28 cellular contexts compared by ENCODE assay signal in genomic region chr1:198357937-198358336, GRCh38.
"Had no signal": no experiment of that assay in that cellular context is flagged by ENCODE, and none has a peak within 500 bp of the region (broad histone marks: within the 10 kb centered on the region; RNA-seq: fewer than 3 reads in every experiment).

No MANE protein-coding gene starts in this region.

- H3K27me3 ChIP-seq: ascending aorta had no signal

- H3K27me3 Mint-ChIP-seq: activated naive CD8-positive, alpha-beta T cell treated with anti-CD3 and anti-CD28 coated beads, Interleukin-2, amount 50 U/mL, for 24 hours; brain; T-cell had no signal

- H3K36me3 ChIP-seq: ascending aorta had no signal

- H3K9me3 ChIP-seq: ascending aorta had no signal

- ATAC-seq: activated naive CD8-positive, alpha-beta T cell treated with anti-CD3 and anti-CD28 coated beads, Interleukin-2, amount 50 U/mL, for 24 hours; Panc1; Right ventricle myocardium inferior; T-cell had no signal

- H3K9me3 Mint-ChIP-seq: activated B cell treated with CpG ODN at 0.5 μM for 24 hours; activated naive CD4-positive, alpha-beta T cell treated with anti-CD3 and anti-CD28 coated beads, Interleukin-2, amount 50 U/mL, for 72 hours; activated naive CD8-positive, alpha-beta T cell treated with anti-CD3 and anti-CD28 coated beads, Interleukin-2, amount 50 U/mL, for 24 hours; activated T-helper 1 cell treated with anti-CD3 and anti-CD28 coated beads, Interleukin-12 subunit alpha, Interleukin-12 subunit beta, Interleukin-2, Interleukin-4 antibody, amounts not matched to agents 30 ng/mL and 10 ng/mL and 1 ng/mL, durations not matched to agents 14 hours and 24 hours and 36 hours; brain; central memory CD8-positive, alpha-beta T cell; T-cell had no signal

- H3K36me3 Mint-ChIP-seq: activated naive CD4-positive, alpha-beta T cell treated with anti-CD3 and anti-CD28 coated beads, Interleukin-2, amount 50 U/mL, for 72 hours; brain; T-cell had no signal

- H3K4me3 Mint-ChIP-seq: activated B cell treated with CpG ODN at 0.5 μM for 24 hours; activated naive CD8-positive, alpha-beta T cell treated with anti-CD3 and anti-CD28 coated beads, Interleukin-2, amount 50 U/mL, for 24 hours; activated T-helper 1 cell treated with anti-CD3 and anti-CD28 coated beads, Interleukin-12 subunit alpha, Interleukin-12 subunit beta, Interleukin-2, Interleukin-4 antibody, amounts not matched to agents 30 ng/mL and 10 ng/mL and 1 ng/mL, durations not matched to agents 14 hours and 24 hours and 36 hours; brain; central memory CD8-positive, alpha-beta T cell; T-cell had no signal

- DNase-seq: activated B cell treated with CpG ODN at 0.5 μM for 24 hours; activated CD4-positive, alpha-beta T cell treated with anti-CD3 and anti-CD28 coated beads for 4 hours; activated CD8-positive, alpha-beta memory T cell treated with anti-CD3 and anti-CD28 coated beads for 24 hours; activated effector memory CD4-positive, alpha-beta T cell treated with anti-CD3 and anti-CD28 coated beads, Interleukin-2, amount 50 U/mL, for 16 hours; activated naive CD4-positive, alpha-beta T cell treated with Interleukin-2 at 50 U/mL for 16 hours; activated naive CD8-positive, alpha-beta T cell treated with anti-CD3 and anti-CD28 coated beads, Interleukin-2, amount 50 U/mL, for 24 hours; amniotic stem cell; KG1; NCI-H1048; NCI-H146; NCI-H1930; NCI-H2171; NCI-H2227 treated with DMSO at 0.1 percent for 48 hours; NCI-H526 treated with DMSO at 0.1 percent for 48 hours; NCI-H82; NK-92 treated with Interleukin-12 subunit alpha and Interleukin-12 subunit beta, amount 100 ng/mL, for 24 hours; OCI-M1; RPMI8226; T-cell; T1000 had no signal

- H3K27ac ChIP-seq: ascending aorta, SK-N-MC had no signal

- H3K4me1 ChIP-seq: ascending aorta had no signal

- H3K4me3 ChIP-seq: ascending aorta, SK-N-MC had no signal

- H3K27ac Mint-ChIP-seq: activated B cell treated with CpG ODN at 0.5 μM for 24 hours; activated naive CD4-positive, alpha-beta T cell treated with anti-CD3 and anti-CD28 coated beads, Interleukin-2, amount 50 U/mL, for 72 hours; activated naive CD8-positive, alpha-beta T cell treated with anti-CD3 and anti-CD28 coated beads, Interleukin-2, amount 50 U/mL, for 24 hours; activated T-helper 1 cell treated with anti-CD3 and anti-CD28 coated beads, Interleukin-12 subunit alpha, Interleukin-12 subunit beta, Interleukin-2, Interleukin-4 antibody, amounts not matched to agents 30 ng/mL and 10 ng/mL and 1 ng/mL, durations not matched to agents 14 hours and 24 hours and 36 hours; T-cell had no signal

- H3K4me1 Mint-ChIP-seq: activated B cell treated with CpG ODN at 0.5 μM for 24 hours; central memory CD8-positive, alpha-beta T cell; T-cell had no signal
